20 cellular contexts compared by ENCODE assay signal in the genomic region with DNA sequence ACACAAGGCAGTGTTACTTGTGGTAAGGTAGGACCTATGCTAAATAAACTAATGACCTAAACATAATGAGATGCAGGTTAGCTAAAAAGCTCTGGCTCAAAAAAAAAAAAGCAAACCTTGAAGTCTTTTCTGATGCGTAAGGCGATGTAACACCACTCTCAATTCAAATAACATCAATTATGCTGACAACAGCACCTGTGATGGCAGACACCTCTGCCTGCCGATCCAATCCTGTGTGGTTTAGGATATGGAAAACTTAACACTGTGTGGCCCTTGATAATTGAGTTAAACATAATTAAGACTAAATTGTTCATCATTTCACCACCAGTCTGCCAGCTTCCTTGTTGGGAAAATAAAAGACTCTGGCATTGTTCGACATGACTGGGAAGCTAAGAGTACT.
"Had no signal": no experiment of that assay in that cellular context is flagged by ENCODE, and none has a peak within 500 bp of the region (broad histone marks: within the 10 kb centered on the region; RNA-seq: fewer than 3 reads in every experiment).

No MANE protein-coding gene starts in this region.

- H3K27me3 Mint-ChIP-seq: natural killer cell treated with Interleukin-12 subunit alpha and Interleukin-12 subunit beta and Interleukin-15 and Interleukin-18, amount 100 ng/mL, for 72 hours; progenitor cell of endocrine pancreas had no signal

- H3K4me1 Mint-ChIP-seq: neural progenitor cell had no signal

- H3K27ac Mint-ChIP-seq: natural killer cell treated with Interleukin-12 subunit alpha and Interleukin-12 subunit beta and Interleukin-15 and Interleukin-18, amount 100 ng/mL, for 72 hours; neural progenitor cell; progenitor cell of endocrine pancreas had no signal

- H3K4me3 ChIP-seq: hepatocyte, left ventricle myocardium inferior, lung, neural progenitor cell, pancreas, smooth muscle cell had no signal

- DNase-seq: effector CD4-positive, alpha-beta T cell; foreskin melanocyte; head of caudate nucleus; kidney; left cardiac atrium; left ventricle myocardium inferior; mesenchymal stem cell; midbrain; nucleus accumbens; pancreas; right cardiac atrium; stimulated activated CD4-positive, alpha-beta T cell treated with anti-CD3 and anti-CD28 coated beads, Interleukin-2, amount 100 ng/mL, for 48 hours; stimulated activated naive CD4-positive, alpha-beta T cell treated with Interleukin-2 at 50 U/mL for 16 hours; trophoblast cell had no signal

- ATAC-seq: left cardiac atrium; natural killer cell treated with Interleukin-12 subunit alpha and Interleukin-12 subunit beta and Interleukin-15 and Interleukin-18, amount 100 ng/mL, for 72 hours; pancreas; right cardiac atrium had no signal

- H3K9me3 Mint-ChIP-seq: natural killer cell treated with Interleukin-12 subunit alpha and Interleukin-12 subunit beta and Interleukin-15 and Interleukin-18, amount 100 ng/mL, for 72 hours; neural progenitor cell had no signal

- H3K4me3 Mint-ChIP-seq: natural killer cell treated with Interleukin-12 subunit alpha and Interleukin-12 subunit beta and Interleukin-15 and Interleukin-18, amount 100 ng/mL, for 72 hours; neural progenitor cell had no signal

- H3K27me3 ChIP-seq: hepatocyte, neural progenitor cell, pancreas had no signal

- H3K27ac ChIP-seq: hepatocyte, left ventricle myocardium inferior, neural progenitor cell, pancreas had no signal

- H3K9me3 ChIP-seq: left ventricle myocardium inferior, pancreas had no signal

- H3K4me1 ChIP-seq: left ventricle myocardium inferior, neural progenitor cell, pancreas had no signal

- H2AFZ ChIP-seq: hepatocyte, neural progenitor cell had no signal

- H3K4me2 ChIP-seq: hepatocyte, neural progenitor cell, smooth muscle cell had no signal
